8 cellular contexts compared by ENCODE assay signal in genomic region chr2:231687133-231687852, GRCh38. TPM values are rescaled to one million over a fixed set of nuclear protein-coding genes. Genes with fewer than 3 reads are reported as not detected.
DNase-seq lines count a peak whose midpoint lies in the region; ATAC-seq and TF ChIP-seq lines count a peak whose summit lies in the region.

No MANE protein-coding gene starts in this region.

- H3K4me3 ChIP-seq in testis = no peak overlapping the region

- ATAC-seq in HG02759 (IDR thresholded peaks at IDR 0.05; ENCODE audit: unreplicated experiment) = peak; percentile 80

- peak; percentile 96 for DNase-seq in NCI-H82 (lab: John Stamatoyannopoulos, UW)
- DNase-seq in activated CD8-positive, alpha-beta memory T cell treated with anti-CD3 and anti-CD28 coated beads for 24 hours = peak; percentile 89
- peak; percentile 69 to 71 for DNase-seq in erythroblast (lab: John Stamatoyannopoulos, UW)
- DNase-seq in testis = no peak
- no peak for DNase-seq in kidney glomerular epithelial cell (lab: John Stamatoyannopoulos, UW)

- H3K36me3 ChIP-seq in testis (ENCODE audit: low read depth, missing control alignments) = no peaks in the 10 kb centered on the region

- H3K27me3 Mint-ChIP-seq in nephron (ENCODE audit: low read depth) = peaks cover 7% of the 10 kb centered on the region

- TF ChIP-seq POLR2A in erythroblast (IDR thresholded peaks at IDR 0.05; ENCODE audit: low read length) (no peak), testis (IDR thresholded peaks at IDR 0.05) (no peak)

- H3K27ac Mint-ChIP-seq in nephron = peak overlapping the region; percentile 17 to 60 (median 27)

- H3K9me3 Mint-ChIP-seq in nephron = no peaks in the 10 kb centered on the region

- H3K27ac ChIP-seq in testis = no peak overlapping the region

- no peaks in the 10 kb centered on the region for H3K36me3 Mint-ChIP-seq in nephron (ENCODE audit: low read depth)

- no peaks in the 10 kb centered on the region for H3K9me3 ChIP-seq in testis

- H3K4me3 Mint-ChIP-seq in nephron = peak overlapping the region in 2 of 3 experiments; percentile 3 to 9

- WGBS in testis, 2 donors = 42 to 63% methylated on average over 7 to 11 of the region's 14 CpGs

- H3K27me3 ChIP-seq in testis = no peaks in the 10 kb centered on the region

- peaks cover 21% of the 10 kb centered on the region for H3K4me1 Mint-ChIP-seq in nephron

- intact Hi-C loops in testis (cut with DNase I; ENCODE audit: low total_unique reads) = no loop called here

- no peaks in the 10 kb centered on the region for H3K4me1 ChIP-seq in testis

- TF ChIP-seq CTCF in GM12874 (IDR thresholded peaks at IDR 0.05; ENCODE audit: insufficient read depth, low read depth, low read length) = peak; percentile 92
- peak; percentile 25 to 50 (median 33) for TF ChIP-seq CTCF in nephron (IDR thresholded peaks at IDR 0.05; ENCODE audit: unreplicated experiment in 3 of 3)
- peak in 2 of 3 experiments; percentile 6 to 29 for TF ChIP-seq CTCF in testis (IDR thresholded peaks at IDR 0.05)

RNA-seq across cellular contexts. Expression of gene PTMA, which starts 21.0 kb away (rescaled TPM):
- total RNA-seq in testis = 100 to 1,000 TPM; 278 to 311 TPM
- polyA plus RNA-seq in testis (ENCODE audit: insufficient read depth, low read depth, low replicate concordance) = 583 TPM

Comparison
In these comparisons a context has a peak if more than half of its experiments do, and no peak if none do; other contexts are left out.
1. CTCF ChIP-seq: peak in every context shown above with its lines; median percentile 92 in GM12874; 33 in nephron; 18 in testis.
2. DNase-seq: peak in NCI-H82 (single experiment), activated CD8-positive, alpha-beta memory T cell treated with anti-CD3 and anti-CD28 coated beads for 24 hours (single experiment) and erythroblast (2 of 2); none in testis (single experiment) and kidney glomerular epithelial cell (single experiment).